28 cellular contexts compared by ENCODE assay signal in the genomic region with DNA sequence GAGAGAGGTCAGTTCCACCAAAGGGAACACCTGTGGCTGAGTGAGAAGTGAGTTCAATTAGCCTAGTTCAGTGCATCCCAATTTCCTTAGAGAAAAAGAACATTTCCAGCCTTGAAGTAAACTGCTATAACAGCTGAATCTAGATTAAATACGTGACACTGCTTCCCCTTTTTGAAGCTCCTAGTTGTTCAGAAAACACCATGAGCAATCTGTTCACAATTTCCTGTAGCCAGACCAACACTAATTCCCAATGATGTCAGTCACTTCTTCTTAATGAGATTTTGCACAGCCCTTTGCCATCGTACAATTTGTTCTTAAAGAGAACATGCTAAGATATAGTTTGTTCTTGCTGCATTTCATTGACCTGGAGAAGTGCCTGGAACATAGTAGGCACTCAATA.
DNase-seq lines count a peak whose midpoint lies in the region; TF ChIP-seq lines count a peak whose summit lies in the region.
"Had no signal": no experiment of that assay in that cellular context is flagged by ENCODE, and none has a peak within 500 bp of the region (broad histone marks: within the 10 kb centered on the region; RNA-seq: fewer than 3 reads in every experiment).

No MANE protein-coding gene starts in this region.

- no peak for DNase-seq in MCF 10A (ENCODE audit: unreplicated experiment)
- no peak for DNase-seq in breast epithelium (ENCODE audit: low spot score in 2 of 2)
- no peak for DNase-seq in brain microvascular endothelial cell
- peak; percentile 13 for DNase-seq in kidney tubule cell (ENCODE audit: low spot score)
- DNase-seq in mucosa of gallbladder (ENCODE audit: low spot score) = no peak
- DNase-seq in amniotic stem cell (lab: John Stamatoyannopoulos, UW) = no peak
- no peak for DNase-seq in NCI-H2196 (lab: John Stamatoyannopoulos, UW; ENCODE audit: unreplicated experiment)
- no peak for DNase-seq in islet precursor cell
- DNase-seq: activated CD8-positive, alpha-beta T cell treated with anti-CD3 and anti-CD28 coated beads for 36 hours; activated naive CD8-positive, alpha-beta T cell treated with anti-CD3 and anti-CD28 coated beads, Interleukin-2, amount 10 ng/mL, durations not matched to agents 7 days and 5 days; activated T-cell treated with anti-CD3 and anti-CD28 coated beads for 4 hours; AML-193; body of pancreas; CD4-positive, alpha-beta T cell; colonic mucosa; effector memory CD4-positive, alpha-beta T cell; foreskin melanocyte; HFFc6; left cardiac atrium; NCI-H1105 treated with DMSO at 0.1 percent for 48 hours; NCI-H2029; NCI-H2227 treated with DMSO at 0.1 percent for 48 hours; NCI-H526 treated with DMSO at 0.1 percent for 48 hours had no signal

- in situ Hi-C loops in brain microvascular endothelial cell (cut with HindIII; ENCODE audit: low pct_ligation_motif_present, low sequenced_read_pairs) = no loop called here

- no TSS peak for BruUV-seq in MCF 10A (replicated peaks; lab: Mats Ljungman, UMichigan)

- peaks cover 15% of the 10 kb centered on the region for H3K4me1 Mint-ChIP-seq in MCF 10A (ENCODE audit: insufficient read depth, unreplicated experiment)
- H3K4me1 Mint-ChIP-seq: activated naive CD8-positive, alpha-beta T cell treated with anti-CD3 and anti-CD28 coated beads, Interleukin-2, amount 10 ng/mL, durations not matched to agents 7 days and 5 days had no signal

- H3K27me3 Mint-ChIP-seq in MCF 10A (ENCODE audit: insufficient read depth, unreplicated experiment) = no peaks in the 10 kb centered on the region
- H3K27me3 Mint-ChIP-seq: activated CD8-positive, alpha-beta T cell treated with anti-CD3 and anti-CD28 coated beads for 36 hours; progenitor cell of endocrine pancreas; stimulated activated naive CD8-positive, alpha-beta T cell treated with anti-CD3 and anti-CD28 coated beads, Interleukin-15, Interleukin-2, amounts not matched to agents 100 ng/mL and 50 ng/mL, for 24 hours had no signal

- no peak for TF ChIP-seq CTCF in MCF 10A (IDR thresholded peaks at IDR 0.05; ENCODE audit: unreplicated experiment)
- no peak for TF ChIP-seq CTCF in breast epithelium (IDR thresholded peaks at IDR 0.05)
- TF ChIP-seq CTCF in brain microvascular endothelial cell (IDR thresholded peaks at IDR 0.05; ENCODE audit: low read depth, low read length, missing control alignments) = no peak

- H3K27me3 ChIP-seq in breast epithelium (no peaks in the 10 kb centered on the region), brain microvascular endothelial cell (replicated peaks) (no peaks in the 10 kb centered on the region)
- H3K27me3 ChIP-seq: body of pancreas, colonic mucosa, neutrophil had no signal

- H3K4me3 Mint-ChIP-seq in MCF 10A (ENCODE audit: unreplicated experiment) = no peak overlapping the region
- H3K4me3 Mint-ChIP-seq: activated CD8-positive, alpha-beta T cell treated with anti-CD3 and anti-CD28 coated beads for 36 hours; activated naive CD8-positive, alpha-beta T cell treated with anti-CD3 and anti-CD28 coated beads, Interleukin-2, amount 10 ng/mL, durations not matched to agents 7 days and 5 days; CD4-positive, alpha-beta T cell; HFFc6; stimulated activated naive CD8-positive, alpha-beta T cell treated with anti-CD3 and anti-CD28 coated beads, Interleukin-15, Interleukin-2, amounts not matched to agents 100 ng/mL and 50 ng/mL, for 24 hours had no signal

- no peak overlapping the region for H3K4me3 ChIP-seq in breast epithelium
- no peak overlapping the region for H3K4me3 ChIP-seq in brain microvascular endothelial cell (ENCODE audit: low read depth, low read length)
- H3K4me3 ChIP-seq: body of pancreas, colonic mucosa, thoracic aorta had no signal

- peak overlapping the region; percentile 74 for H3K27ac Mint-ChIP-seq in MCF 10A (ENCODE audit: low read depth, unreplicated experiment)
- H3K27ac Mint-ChIP-seq: activated CD8-positive, alpha-beta T cell treated with anti-CD3 and anti-CD28 coated beads for 36 hours; activated naive CD8-positive, alpha-beta T cell treated with anti-CD3 and anti-CD28 coated beads, Interleukin-2, amount 10 ng/mL, durations not matched to agents 7 days and 5 days; CD4-positive, alpha-beta T cell; HFFc6; progenitor cell of endocrine pancreas; stimulated activated naive CD8-positive, alpha-beta T cell treated with anti-CD3 and anti-CD28 coated beads, Interleukin-15, Interleukin-2, amounts not matched to agents 100 ng/mL and 50 ng/mL, for 24 hours had no signal

- POLR2A ChIA-PET in MCF 10A (lab: Yijun Ruan, JAX) = no interaction called here

- H3K36me3 ChIP-seq in breast epithelium (no peaks in the 10 kb centered on the region), brain microvascular endothelial cell (replicated peaks) (no peaks in the 10 kb centered on the region)
- H3K36me3 ChIP-seq: colonic mucosa, neutrophil, thoracic aorta had no signal

- H3K4me1 ChIP-seq in breast epithelium = no peaks in the 10 kb centered on the region
- H3K4me1 ChIP-seq: body of pancreas, colonic mucosa had no signal

- H3K27ac ChIP-seq in breast epithelium (no peak overlapping the region), brain microvascular endothelial cell (peak overlapping the region; percentile 31)
- H3K27ac ChIP-seq: 22Rv1, body of pancreas, colonic mucosa, neutrophil, thoracic aorta had no signal

- H3K36me3 Mint-ChIP-seq in MCF 10A (ENCODE audit: insufficient read depth, unreplicated experiment) = no peaks in the 10 kb centered on the region
- H3K36me3 Mint-ChIP-seq: activated naive CD8-positive, alpha-beta T cell treated with anti-CD3 and anti-CD28 coated beads, Interleukin-2, amount 10 ng/mL, durations not matched to agents 7 days and 5 days had no signal

- intact Hi-C loops in MCF 10A (cut with micrococcal nuclease) (no loop called here), breast epithelium (cut with DNase I; ENCODE audit: low total_unique reads) (no loop called here)

- H3K9me3 ChIP-seq in breast epithelium = no peaks in the 10 kb centered on the region
- H3K9me3 ChIP-seq: body of pancreas, colonic mucosa, neutrophil, thoracic aorta had no signal

- no peak for TF ChIP-seq POLR2A in breast epithelium (IDR thresholded peaks at IDR 0.05)

- peaks cover 6% of the 10 kb centered on the region for H3K9me3 Mint-ChIP-seq in MCF 10A (ENCODE audit: unreplicated experiment)
- H3K9me3 Mint-ChIP-seq: activated CD8-positive, alpha-beta T cell treated with anti-CD3 and anti-CD28 coated beads for 36 hours; activated naive CD8-positive, alpha-beta T cell treated with anti-CD3 and anti-CD28 coated beads, Interleukin-2, amount 10 ng/mL, durations not matched to agents 7 days and 5 days; CD4-positive, alpha-beta T cell; HFFc6; stimulated activated naive CD8-positive, alpha-beta T cell treated with anti-CD3 and anti-CD28 coated beads, Interleukin-15, Interleukin-2, amounts not matched to agents 100 ng/mL and 50 ng/mL, for 24 hours had no signal

- CTCF ChIA-PET in MCF 10A (lab: Yijun Ruan, JAX) = no interaction called here
